In genomic region chr16:15144191-15144631, GRCh38 we compare ENCODE assay signal across 8 cellular contexts. TPM values are rescaled to one million over a fixed set of nuclear protein-coding genes. Genes with fewer than 3 reads are reported as not detected.
DNase-seq lines count a peak whose midpoint lies in the region; ATAC-seq, FAIRE-seq and TF ChIP-seq lines count a peak whose summit lies in the region.
"Not testable (repeated sequence)": the region's sequence is repeated elsewhere in the genome, so short reads cannot be mapped to it uniquely, and the experiment has no call there.

No MANE protein-coding gene starts in this region.

- peak overlapping the region; percentile 60 for H4K5ac ChIP-seq in H1 (ENCODE audit: insufficient read length, low read depth, low read length)

- peak overlapping the region; percentile 52; the same call in 1 of the 2 replicates for H2BK5ac ChIP-seq in H1 (ENCODE audit: low read depth, low read length)

- POLR2A ChIA-PET in H1 (lab: Charles Lee; ENCODE audit: partially characterized antibody), result not testable (repeated sequence)

- not testable (repeated sequence) for FAIRE-seq in H1 (lab: Jason Lieb, UNC)

- DNase-seq in COLO829 (ENCODE audit: low spot score) (peak; percentile 1), adipocyte (ENCODE audit: low read depth) (peak; percentile 48), heart left ventricle (peak; percentile 61 to 78 (median 69)), retina (peak; percentile 63), upper lobe of left lung (peak; percentile 45 to 76)
- not testable (repeated sequence) for DNase-seq in H1 (ENCODE audit: low read depth in 1 of 2, low spot score in 2 of 2); lower lobe of right lung

- not testable (repeated sequence) for H2BK15ac ChIP-seq in H1 (ENCODE audit: low read length)

- H3K27me3 ChIP-seq in adipocyte (replicated peaks; ENCODE audit: control insufficient read depth, insufficient read depth, low read length); H1 (replicated peaks in 1 of 4; ENCODE audit: control insufficient read depth in 3 of 4, extremely low read depth in 1 of 4, insufficient read depth in 3 of 4, low read length in 3 of 4); heart left ventricle; lower lobe of right lung (ENCODE audit: low read depth); upper lobe of left lung: not testable (repeated sequence)

- H3K4me2 ChIP-seq in H1 (ENCODE audit: insufficient read depth in 1 of 2, low read depth in 2 of 2, low read length in 2 of 2), result 0 out of 4 replicates have a peak overlapping the region, but pooled peaks have one; percentile 7 to 8

- not testable (repeated sequence) for H4K91ac ChIP-seq in H1 (replicated peaks; ENCODE audit: insufficient read length, low read length)

- not testable (repeated sequence) for H3K23ac ChIP-seq in H1 (ENCODE audit: insufficient read length)

- not testable (repeated sequence) for H3K14ac ChIP-seq in H1 (ENCODE audit: insufficient read length)

- H3K36me3 ChIP-seq in adipocyte (ENCODE audit: control insufficient read depth, insufficient read depth, low read length, severe bottlenecking); H1 (ENCODE audit: control insufficient read depth in 2 of 4, insufficient read depth in 4 of 4, low read length in 3 of 4); heart left ventricle; lower lobe of right lung; upper lobe of left lung: not testable (repeated sequence)

- H3K79me2 ChIP-seq in H1 (ENCODE audit: control insufficient read depth in 1 of 2, insufficient read depth in 2 of 2, low read length in 2 of 2), result peaks cover 7 to 61% of the 10 kb centered on the region in 2 experiments; a peak in 3 of 4 replicates

- H3K4ac ChIP-seq in H1 (replicated peaks; ENCODE audit: insufficient read length, low read depth, low read length), result not testable (repeated sequence)

- not testable (repeated sequence) for H3K9me3 ChIP-seq in adipocyte (ENCODE audit: control insufficient read depth, low read length); H1 (ENCODE audit: insufficient read depth in 2 of 2, low read depth in 1 of 2, low read length in 1 of 2); heart left ventricle; lower lobe of right lung; upper lobe of left lung

- TF ChIP-seq EP300 in Ishikawa (IDR thresholded peaks at IDR 0.05; ENCODE audit: borderline replicate concordance); H1 (IDR thresholded peaks at IDR 0.05; ENCODE audit: borderline replicate concordance in 1 of 2, low read depth in 2 of 2, low read length in 2 of 2); upper lobe of left lung (IDR thresholded peaks at IDR 0.05): not testable (repeated sequence)

- H4K8ac ChIP-seq in H1 (ENCODE audit: extremely low read depth, insufficient read depth, low read length), result peak overlapping the region; percentile 57

- H2BK12ac ChIP-seq in H1 (ENCODE audit: low read depth, low read length), result not testable (repeated sequence)

- not testable (repeated sequence) for H2AFZ ChIP-seq in H1 (ENCODE audit: low read length)

- H2AK5ac ChIP-seq in H1 (ENCODE audit: low read depth, low read length), result not testable (repeated sequence)

- CTCF ChIA-PET in H1 (lab: Charles Lee; ENCODE audit: partially characterized antibody), result not testable (repeated sequence)

- TF ChIP-seq POLR2A in H1 (IDR thresholded peaks at IDR 0.05; ENCODE audit: control extremely low read depth in 1 of 2, low read depth in 2 of 2, low read length in 2 of 2); upper lobe of left lung (IDR thresholded peaks at IDR 0.05): not testable (repeated sequence)
- peak in 1 of 2 donors; percentile 46 for TF ChIP-seq POLR2A in heart left ventricle (IDR thresholded peaks at IDR 0.05)

- H3K4me1 ChIP-seq in adipocyte (ENCODE audit: control insufficient read depth, insufficient read depth, low read length) (peaks cover 29% of the 10 kb centered on the region), H1 (replicated peaks in 1 of 4; ENCODE audit: control insufficient read depth in 3 of 4, insufficient read depth in 4 of 4, low read length in 3 of 4) (peaks cover 5 to 24% (median 14%) of the 10 kb centered on the region in 4 experiments), heart left ventricle (peaks cover 0 to 73% (median 37%) of the 10 kb centered on the region in 12 donors), lower lobe of right lung (peaks cover 34% of the 10 kb centered on the region), upper lobe of left lung (peaks cover 33 to 68% (median 42%) of the 10 kb centered on the region in 4 donors)

- TF ChIP-seq RAD21 in Ishikawa (IDR thresholded peaks at IDR 0.05; ENCODE audit: low read depth); H1 (IDR thresholded peaks at IDR 0.05 in 1 of 2, conservative IDR thresholded peaks at IDR 0.05 in 1 of 2; ENCODE audit: low read depth in 2 of 2, low read length in 2 of 2): not testable (repeated sequence)

- intact Hi-C loops in heart left ventricle (cut with DNase I); lower lobe of right lung (cut with DNase I): not testable (repeated sequence)

- not testable (repeated sequence) for H2BK120ac ChIP-seq in H1 (replicated peaks; ENCODE audit: low read depth, low read length)

- peak overlapping the region; percentile 48; the same call in 1 of the 2 replicates for H3K18ac ChIP-seq in H1 (ENCODE audit: extremely low read depth, low read length)

- TF ChIP-seq CTCF in H1 (IDR thresholded peaks at IDR 0.05; ENCODE audit: control extremely low read depth in 1 of 3, insufficient read depth in 1 of 3, low read depth in 1 of 3, low read length in 3 of 3); heart left ventricle (IDR thresholded peaks at IDR 0.05); lower lobe of right lung (IDR thresholded peaks at IDR 0.05); upper lobe of left lung (IDR thresholded peaks at IDR 0.05): not testable (repeated sequence)

- H3K9ac ChIP-seq in adipocyte (ENCODE audit: low read length), result peak overlapping the region; percentile 54
- not testable (repeated sequence) for H3K9ac ChIP-seq in H1 (replicated peaks in 1 of 4; ENCODE audit: extremely low read depth in 1 of 4, low read depth in 3 of 4, low read length in 3 of 4)

- ATAC-seq in heart left ventricle, result peak; percentile 17 to 64 (median 44)
- ATAC-seq in lower lobe of right lung, result peak; percentile 44 to 58
- peak; percentile 2 to 27 for ATAC-seq in upper lobe of left lung (ENCODE audit: low FRiP score in 2 of 2)

- not testable (repeated sequence) for H3K79me1 ChIP-seq in H1 (ENCODE audit: low read depth, low read length)

- not testable (repeated sequence) for H2BK20ac ChIP-seq in H1 (ENCODE audit: low read length)

- H3K27ac ChIP-seq in H1 (ENCODE audit: low read depth, low read length), result peak overlapping the region; percentile 35; the same call in 1 of the 2 replicates
- peak overlapping the region; percentile 46 to 94 (median 87) for H3K27ac ChIP-seq in heart left ventricle
- peak overlapping the region; percentile 63 for H3K27ac ChIP-seq in lower lobe of right lung
- H3K27ac ChIP-seq in upper lobe of left lung, result peak overlapping the region; percentile 74 to 88 (median 82)

- WGBS in H1 (ENCODE audit: extremely low coverage in 1 of 2, insufficient coverage in 1 of 2, insufficient read length in 1 of 2, insufficient replicate concordance in 2 of 2, low coverage in 1 of 2, low lambda C conversion rate in 2 of 2, missing lambda C conversion rate in 1 of 2), 2 experiments, result 37% methylated on average over 16 of the region's 18 CpGs; no CpG with 5 or more reads in 1 of the 2 experiments
- 1 to 11% (median 3%) methylated on average over 14 to 18 of the region's 18 CpGs for WGBS in heart left ventricle, 4 donors
- 21% methylated on average over 18 of the region's 18 CpGs; no CpG with 5 or more reads in 1 of the 2 donors for WGBS in upper lobe of left lung, 2 donors

- not testable (repeated sequence) for H3K56ac ChIP-seq in H1 (replicated peaks; ENCODE audit: insufficient read length, low read depth, low read length)

- not testable (repeated sequence) for H4K20me1 ChIP-seq in H1 (replicated peaks in 1 of 2; ENCODE audit: control insufficient read depth in 1 of 2, insufficient read depth in 2 of 2, low read length in 2 of 2)

- H3K4me3 ChIP-seq in adipocyte (ENCODE audit: low read length); H1 (ENCODE audit: extremely low read depth in 1 of 4, insufficient read depth in 2 of 4, low read depth in 3 of 4, low read length in 4 of 4): not testable (repeated sequence)
- H3K4me3 ChIP-seq in heart left ventricle (peak overlapping the region in 11 of 12 donors; percentile 13 to 53 (median 38)), lower lobe of right lung (peak overlapping the region; percentile 20), upper lobe of left lung (peak overlapping the region in 3 of 4 donors; percentile 10 to 29 (median 28))

- not testable (repeated sequence) for H3K23me2 ChIP-seq in H1 (ENCODE audit: low read depth, low read length)

TF ChIP-seq in Ishikawa, 13 proteins besides CTCF, POLR2A, EP300 and RAD21:
- peak; percentile 88 for TF ChIP-seq FOXM1 (IDR thresholded peaks at IDR 0.05; ENCODE audit: borderline replicate concordance, low read depth)

RNA-seq across cellular contexts. Expression of gene RRN3, which starts 50.1 kb away (rescaled TPM):
- total RNA-seq in H1 (2021; fragmentation: NEBNext Ultra II Directional; extraction: Animal tissue kit (Norgen Biotek cat#: 25700)), result 26.0 and 26.1 TPM in 2 replicates
- polyA plus RNA-seq in H1 (2011; rRNA removed) (10.0 and 15.1 TPM in 2 replicates), heart left ventricle (10 to 100 TPM in 1 of 2 donors, 1 to 10 TPM in 1; 7.9 to 17.6 TPM)
- 17.5 TPM for polyA plus RNA-seq in H1 (2011; cell fraction: cytosol; rRNA removed)
- 14.9 TPM for polyA plus RNA-seq in H1 (2011; cell fraction: nucleus; rRNA removed)
- 18.4 to 25.3 TPM (median 20.4 TPM) in 4 replicates for polyA plus RNA-seq in H1 (2012, experiment 1 of 2)
- 1.7 TPM for polyA plus RNA-seq in H1 (2012, experiment 2 of 2)
- polyA plus RNA-seq in H1 (2013, experiment 1 of 2), result 12.6 TPM
- 12.8 TPM for polyA plus RNA-seq in H1 (2013, experiment 2 of 2)
- 34.0 and 41.1 TPM in 2 replicates for polyA minus RNA-seq in H1 (2011; rRNA and poly(A)+ RNA removed)
- 19.2 TPM for polyA minus RNA-seq in H1 (2011; cell fraction: cytosol; rRNA and poly(A)+ RNA removed)
- polyA minus RNA-seq in H1 (2011; cell fraction: nucleus; rRNA and poly(A)+ RNA removed), result 17.5 TPM
- total RNA-seq in heart left ventricle (10 to 100 TPM; 16.4 to 28.5 (median 19.2) TPM), lower lobe of right lung (23.0 TPM), upper lobe of left lung (10 to 100 TPM; 13.7 to 23.6 (median 22.3) TPM)

Comparison
In these comparisons a context has a peak if more than half of its experiments do, and no peak if none do; other contexts are left out.
1. H3K27ac ChIP-seq: peak in every context shown above with its lines; median percentile 87 in heart left ventricle; 82 in upper lobe of left lung; 63 in lower lobe of right lung; 35 in H1.